ENCODE assay signal across 9 cellular contexts in genomic region chr11:925158-925495, GRCh38. TPM values are rescaled to one million over a fixed set of nuclear protein-coding genes. Genes with fewer than 3 reads are reported as not detected.
DNase-seq lines count a peak whose midpoint lies in the region; ATAC-seq and TF ChIP-seq lines count a peak whose summit lies in the region.
"Had no signal": no experiment of that assay in that cellular context is flagged by ENCODE, and none has a peak within 500 bp of the region (broad histone marks: within the 10 kb centered on the region; RNA-seq: fewer than 3 reads in every experiment).

No MANE protein-coding gene starts in this region.

- H3K36me3 ChIP-seq in DND-41 (ENCODE audit: insufficient read depth, low read length) (peaks cover 14% of the 10 kb centered on the region; the same call in 1 of the 2 replicates), OCI-LY7 (ENCODE audit: insufficient read depth, low read length) (peaks cover 13% of the 10 kb centered on the region; the same call in 1 of the 2 replicates), trophoblast cell (ENCODE audit: control insufficient read depth in 1 of 2, insufficient read depth in 2 of 2, low read length in 2 of 2) (peaks cover 10 to 14% of the 10 kb centered on the region in 2 experiments)

- DNase-seq in DND-41 (no peak), OCI-LY7 (ENCODE audit: low spot score) (no peak), fibroblast of pulmonary artery (ENCODE audit: low read depth) (no peak), trophoblast cell (no peak), globus pallidus (ENCODE audit: low spot score) (no peak), NOMO-1 (lab: John Stamatoyannopoulos, UW; ENCODE audit: unreplicated experiment in 2 of 2) (no peak)
- no peak for DNase-seq in activated CD4-positive, CD25-positive, alpha-beta regulatory T cell treated with anti-CD3 and anti-CD28 coated beads, Interleukin-2, amount 50 U/mL, for 72 hours
- no peak for DNase-seq in activated effector memory CD4-positive, alpha-beta T cell treated with anti-CD3 and anti-CD28 coated beads, Interleukin-2, amount 50 U/mL, for 16 hours
- DNase-seq: NCI-H2029 treated with DMSO at 0.1 percent for 48 hours had no signal

- H3K9ac ChIP-seq in DND-41 (ENCODE audit: low read depth, low read length) (peak overlapping the region; percentile 80), trophoblast cell (ENCODE audit: low read length) (no peak overlapping the region)

- H3K4me2 ChIP-seq in DND-41 (ENCODE audit: insufficient read depth, low read length) (peak overlapping the region; percentile 54), OCI-LY7 (ENCODE audit: low read length) (peak overlapping the region; percentile 17; the same call in 1 of the 2 replicates), trophoblast cell (ENCODE audit: low read length) (peak overlapping the region; percentile 38)

- no TSS peak for BruUV-seq in OCI-LY7 (replicated peaks; lab: Mats Ljungman, UMichigan)

- H3K18ac ChIP-seq in trophoblast cell (ENCODE audit: low read length): peak overlapping the region; percentile 70

- peak overlapping the region; percentile 49 for H2AK5ac ChIP-seq in trophoblast cell (ENCODE audit: low read length)

- peak overlapping the region; percentile 84 for H4K12ac ChIP-seq in trophoblast cell (ENCODE audit: low read depth, low read length)

- H4K91ac ChIP-seq in trophoblast cell (ENCODE audit: low read depth, low read length): peak overlapping the region; percentile 85

- H3K23ac ChIP-seq in trophoblast cell (ENCODE audit: low read length): no peak overlapping the region

- peak overlapping the region; percentile 44; the same call in 1 of the 2 replicates for H3K27ac ChIP-seq in DND-41 (ENCODE audit: low read length)
- H3K27ac ChIP-seq in OCI-LY7 (ENCODE audit: low read depth, low read length, poor library complexity, severe bottlenecking): no peak overlapping the region
- no peak overlapping the region for H3K27ac ChIP-seq in trophoblast cell (ENCODE audit: low read depth, low read length)

- POLR2A ChIA-PET in OCI-LY7 (lab: Charles Lee): interaction anchor here (0.5 kb wide), 1 partner anchor 11 kb away, joined by 3 read pairs; no protein-coding TSS in a partner anchor

- WGBS in trophoblast cell (ENCODE audit: extremely low coverage, insufficient coverage, insufficient read length): no CpG with 5 or more reads among the region's 28 CpGs

- no peak for ATAC-seq in DND-41 (ENCODE audit: insufficient read depth, low read depth)

- H3K9me3 ChIP-seq in DND-41 (ENCODE audit: insufficient read depth, low read length, severe bottlenecking): no peaks in the 10 kb centered on the region
- H3K9me3 ChIP-seq in OCI-LY7 (ENCODE audit: low read length): no peaks in the 10 kb centered on the region
- no peaks in the 10 kb centered on the region for H3K9me3 ChIP-seq in trophoblast cell (ENCODE audit: insufficient read depth, low read depth, low read length)

- H2BK5ac ChIP-seq in trophoblast cell (ENCODE audit: low read depth, low read length, poor library complexity): no peak overlapping the region

- H2AFZ ChIP-seq in DND-41 (ENCODE audit: low read depth, low read length) (peak overlapping the region; percentile 67), OCI-LY7 (ENCODE audit: low read length) (0 out of 2 replicates have a peak overlapping the region, but pooled peaks have one; percentile 30), trophoblast cell (ENCODE audit: insufficient read depth, low read length, poor library complexity) (peak overlapping the region; percentile 60)

- CTCF ChIA-PET in OCI-LY7 (lab: Charles Lee; ENCODE audit: unreplicated experiment): no interaction called here

- H3K79me2 ChIP-seq in DND-41 (ENCODE audit: insufficient read depth, low read length) (peaks cover 42% of the 10 kb centered on the region), OCI-LY7 (ENCODE audit: insufficient read depth, low read depth, low read length) (peaks cover 20% of the 10 kb centered on the region; the same call in 1 of the 2 replicates), trophoblast cell (ENCODE audit: control insufficient read depth, insufficient read depth, low read length, poor library complexity) (peaks cover 17% of the 10 kb centered on the region)

- intact Hi-C loops in OCI-LY7 (cut with micrococcal nuclease; ENCODE audit: unreplicated experiment): loop anchor here (1.0 kb wide), 1 partner anchor 126 kb away; no protein-coding TSS in a partner anchor

- H3K4me1 ChIP-seq in DND-41 (ENCODE audit: insufficient read depth, low read length): peaks cover 27% of the 10 kb centered on the region
- peaks cover 18% of the 10 kb centered on the region for H3K4me1 ChIP-seq in OCI-LY7 (ENCODE audit: insufficient read depth, low read length, poor library complexity, severe bottlenecking)
- H3K4me1 ChIP-seq in trophoblast cell (ENCODE audit: control insufficient read depth in 1 of 2, insufficient read depth in 2 of 2, low read length in 2 of 2): peaks cover 3 to 15% of the 10 kb centered on the region in 2 experiments

- peaks cover 9% of the 10 kb centered on the region for H3K79me1 ChIP-seq in trophoblast cell (ENCODE audit: low read length)

- no peak overlapping the region for H2BK12ac ChIP-seq in trophoblast cell (ENCODE audit: low read length)

- H3K27me3 ChIP-seq in DND-41 (ENCODE audit: insufficient read depth, low read length, poor library complexity): no peaks in the 10 kb centered on the region
- no peaks in the 10 kb centered on the region for H3K27me3 ChIP-seq in trophoblast cell (ENCODE audit: insufficient read depth, low read length)

- peak overlapping the region in 1 of 2 experiments; percentile 89; a peak in 2 of 4 replicates for H3K4me3 ChIP-seq in DND-41 (ENCODE audit: low read depth in 1 of 2, low read length in 2 of 2)
- peak overlapping the region; percentile 76 for H3K4me3 ChIP-seq in OCI-LY7 (ENCODE audit: low read depth, low read length, poor library complexity, severe bottlenecking)
- peak overlapping the region; percentile 36 for H3K4me3 ChIP-seq in fibroblast of pulmonary artery (replicated peaks; ENCODE audit: low read depth, low read length)
- H3K4me3 ChIP-seq in trophoblast cell (ENCODE audit: low read depth, low read length): peak overlapping the region; percentile 32

- peak overlapping the region; percentile 88 for H4K8ac ChIP-seq in trophoblast cell (ENCODE audit: low read depth, low read length)

- no peaks in the 10 kb centered on the region for H3K9me2 ChIP-seq in OCI-LY7 (ENCODE audit: insufficient read depth, low read length)

- H4K20me1 ChIP-seq in DND-41 (ENCODE audit: insufficient read depth, low read length) (peaks cover 19% of the 10 kb centered on the region; the same call in 1 of the 2 replicates), OCI-LY7 (ENCODE audit: insufficient read depth, low read length) (no peaks in the 10 kb centered on the region)

- H3K14ac ChIP-seq in trophoblast cell (ENCODE audit: low read length): peak overlapping the region; percentile 53

- no peak for TF ChIP-seq CTCF in DND-41 (IDR thresholded peaks at IDR 0.05; ENCODE audit: borderline replicate concordance, extremely low read depth, low read length, poor library complexity, severe bottlenecking)
- no peak for TF ChIP-seq CTCF in OCI-LY7 (conservative IDR thresholded peaks at IDR 0.05; ENCODE audit: low read length)
- no peak for TF ChIP-seq CTCF in fibroblast of pulmonary artery (IDR thresholded peaks at IDR 0.05; ENCODE audit: low read length, missing control alignments)

- H3K4ac ChIP-seq in trophoblast cell (ENCODE audit: low read depth, low read length): no peak overlapping the region

- H2BK120ac ChIP-seq in trophoblast cell (ENCODE audit: insufficient read depth, low read length, poor library complexity): peak overlapping the region; percentile 25

RNA-seq across cellular contexts. Expression of gene AP2A2, which starts 0.5 kb away (rescaled TPM):
- 22.4 and 24.9 TPM in 2 replicates for total RNA-seq in OCI-LY7 (2014; rRNA removed; shearing (Covaris generic))
- total RNA-seq in OCI-LY7 (2022): 40.0 and 43.0 TPM in 2 replicates
- polyA plus RNA-seq in trophoblast cell (2013): 56.6 and 65.3 TPM in 2 replicates

RNA-seq across cellular contexts. Expression of gene CHID1, which starts 14.5 kb away (rescaled TPM):
- 30.6 and 39.4 TPM in 2 replicates for total RNA-seq in OCI-LY7 (2014; rRNA removed; shearing (Covaris generic))
- total RNA-seq in OCI-LY7 (2022): 69.6 and 71.1 TPM in 2 replicates
- 52.9 and 53.1 TPM in 2 replicates for polyA plus RNA-seq in trophoblast cell (2013)
